ENCODE assay signal across 16 cellular contexts in genomic region chr11:12770435-12770834, GRCh38.
A peak's percentile ranks its signal among the peaks of the same experiment; 100 is the strongest.
DNase-seq lines count a peak whose midpoint lies in the region; ATAC-seq, FAIRE-seq and TF ChIP-seq lines count a peak whose summit lies in the region.
"Had no signal": no experiment of that assay in that cellular context is flagged by ENCODE, and none has a peak within 500 bp of the region (broad histone marks: within the 10 kb centered on the region; RNA-seq: fewer than 3 reads in every experiment).

No MANE protein-coding gene starts in this region.

- WGBS in A549 (ENCODE audit: missing lambda C conversion rate) = 83% methylated on average over 1 of the region's 1 CpG

- peak overlapping the region; percentile 77 for H3K4me2 ChIP-seq in A549
- H3K4me2 ChIP-seq in PC-3 (ENCODE audit: low read length) = peak overlapping the region; percentile 62
- H3K4me2 ChIP-seq in endothelial cell of umbilical vein (ENCODE audit: insufficient read depth, low read length) = no peak overlapping the region
- peak overlapping the region; percentile 41 for H3K4me2 ChIP-seq in osteoblast (ENCODE audit: insufficient read depth, low read length)

- peak overlapping the region; percentile 44 for H3K9ac ChIP-seq in PC-3 (ENCODE audit: low read length)
- no peak overlapping the region for H3K9ac ChIP-seq in endothelial cell of umbilical vein (replicated peaks; ENCODE audit: extremely low read depth, insufficient read depth, low read length)

- H3K4me1 ChIP-seq in A549 = peaks cover 94% of the 10 kb centered on the region
- peaks cover 42% of the 10 kb centered on the region for H3K4me1 ChIP-seq in PC-3 (ENCODE audit: insufficient read depth, low read length)
- H3K4me1 ChIP-seq in endothelial cell of umbilical vein (ENCODE audit: control insufficient read depth, extremely low read depth, insufficient read depth, low read length) = peaks cover 25% of the 10 kb centered on the region
- H3K4me1 ChIP-seq in osteoblast (ENCODE audit: insufficient read depth, low read length) = peaks cover 68% of the 10 kb centered on the region

- H4K20me1 ChIP-seq in PC-3 (ENCODE audit: low read length) (no peaks in the 10 kb centered on the region), endothelial cell of umbilical vein (replicated peaks; ENCODE audit: control insufficient read depth, extremely low read depth, insufficient read depth, low read length) (no peaks in the 10 kb centered on the region), osteoblast (ENCODE audit: insufficient read depth, low read length) (peaks cover 13% of the 10 kb centered on the region)

- H3K27me3 ChIP-seq in PC-3 (ENCODE audit: low read length) (no peaks in the 10 kb centered on the region), endothelial cell of umbilical vein (ENCODE audit: control insufficient read depth in 2 of 2, insufficient read depth in 2 of 2, low read length in 2 of 2) (no peaks in the 10 kb centered on the region), osteoblast (ENCODE audit: insufficient read depth, low read length) (no peaks in the 10 kb centered on the region)

- dilution Hi-C loops in endothelial cell of umbilical vein (cut with MboI; ENCODE audit: extremely low pct_ligation_motif_present, low sequenced_read_pairs) = no loop called here

- TF ChIP-seq CTCF in A549 (IDR thresholded peaks at IDR 0.05) = no peak; the same call in 2 of the 3 replicates
- no peak for TF ChIP-seq CTCF in PC-3 (conservative IDR thresholded peaks at IDR 0.05; ENCODE audit: low read depth, low read length)
- no peak for TF ChIP-seq CTCF in endothelial cell of umbilical vein (IDR thresholded peaks at IDR 0.05; ENCODE audit: extremely low read depth in 1 of 2, insufficient read depth in 1 of 2, low read depth in 1 of 2, low read length in 2 of 2)
- TF ChIP-seq CTCF in osteoblast (IDR thresholded peaks at IDR 0.05; ENCODE audit: extremely low read depth, low read depth, low read length) = no peak

- no peaks in the 10 kb centered on the region for H3K9me1 ChIP-seq in endothelial cell of umbilical vein (replicated peaks; ENCODE audit: control insufficient read depth, extremely low read depth, insufficient read depth, low read length)

- TF ChIP-seq RAD21 in A549 (conservative IDR thresholded peaks at IDR 0.05 in 1 of 2, IDR thresholded peaks at IDR 0.05 in 1 of 2) = no peak

- no peaks in the 10 kb centered on the region for H3K9me3 ChIP-seq in A549
- H3K9me3 ChIP-seq in PC-3 (ENCODE audit: low read length) = no peaks in the 10 kb centered on the region
- no peaks in the 10 kb centered on the region for H3K9me3 ChIP-seq in endothelial cell of umbilical vein (replicated peaks; ENCODE audit: control insufficient read depth, insufficient read depth, low read length)
- H3K9me3 ChIP-seq in osteoblast (ENCODE audit: low read depth, low read length) = no peaks in the 10 kb centered on the region

- FAIRE-seq in A549 (lab: Jason Lieb, UNC) (no peak), endothelial cell of umbilical vein (lab: Jason Lieb, UNC) (no peak)
- FAIRE-seq: GM12878 had no signal

- peaks cover 90% of the 10 kb centered on the region for H3K79me2 ChIP-seq in PC-3 (ENCODE audit: low read length)
- H3K79me2 ChIP-seq in endothelial cell of umbilical vein (ENCODE audit: control insufficient read depth, insufficient read depth, low read length) = peaks cover 34% of the 10 kb centered on the region
- H3K79me2 ChIP-seq in osteoblast (ENCODE audit: insufficient read depth, low read length) = peaks cover 98% of the 10 kb centered on the region

- peak overlapping the region; percentile 86 to 92 for H3K27ac ChIP-seq in A549
- H3K27ac ChIP-seq in PC-3 (ENCODE audit: low read length) = peak overlapping the region; percentile 87
- H3K27ac ChIP-seq in endothelial cell of umbilical vein (ENCODE audit: insufficient read depth, low read depth, low read length) = peak overlapping the region; percentile 39
- H3K27ac ChIP-seq in osteoblast (ENCODE audit: low read depth, low read length) = peak overlapping the region; percentile 88

- H3K9me2 ChIP-seq in PC-3 (replicated peaks; ENCODE audit: low read length) = no peaks in the 10 kb centered on the region

- POLR2A ChIA-PET in A549 (lab: Yijun Ruan, JAX) = interaction anchor here (0.9 to 1.0 kb wide), 3 partner anchors 90 to 97 kb away, joined by 3 to 4 read pairs (median 4); no protein-coding TSS in a partner anchor
- POLR2A ChIA-PET in PC-3 (lab: Charles Lee; ENCODE audit: unreplicated experiment) = interaction anchor here (0.7 kb wide), 1 partner anchor 79 kb away, joined by 5 read pairs; no protein-coding TSS in a partner anchor
- POLR2A ChIA-PET in endothelial cell of umbilical vein (lab: Charles Lee) = no interaction called here

- TF ChIP-seq EP300 in A549 (IDR thresholded peaks at IDR 0.05) = no peak

- no peak overlapping the region for H3K4me3 ChIP-seq in A549
- peak overlapping the region; percentile 5; the same call in 1 of the 2 replicates for H3K4me3 ChIP-seq in PC-3 (ENCODE audit: low read length)
- H3K4me3 ChIP-seq in endothelial cell of umbilical vein (replicated peaks in 1 of 3; ENCODE audit: insufficient read depth in 1 of 3, low read depth in 1 of 3, low read length in 3 of 3) = no peak overlapping the region
- no peak overlapping the region for H3K4me3 ChIP-seq in osteoblast (ENCODE audit: insufficient read depth, low read length)
- H3K4me3 ChIP-seq: GM12878 had no signal

- no peak for ATAC-seq in A549
- ATAC-seq in PC-3 = no peak
- no peak for ATAC-seq in GM18505 (IDR thresholded peaks at IDR 0.05; ENCODE audit: unreplicated experiment)
- ATAC-seq: GM12878 had no signal

- DNase-seq in A549 (ENCODE audit: low read depth in 1 of 2, low spot score in 1 of 2) (no peak), PC-3 (no peak), endothelial cell of umbilical vein (ENCODE audit: low read depth, low spot score) (no peak), osteoblast (ENCODE audit: insufficient read length, low spot score, missing footprints) (no peak), retina (no peak), UCSD-AML1 (lab: John Stamatoyannopoulos, UW; ENCODE audit: unreplicated experiment) (no peak)
- DNase-seq in activated CD4-positive, CD25-positive, alpha-beta regulatory T cell (lab: John Stamatoyannopoulos, UW) = no peak
- DNase-seq: CD4-positive, alpha-beta T cell; Karpas-422; NCI-H187 treated with DMSO at 0.1 percent for 48 hours; NCI-H2171; NCI-H510A; NCI-H82; SIG-M5 had no signal

- H3K36me3 ChIP-seq in PC-3 (ENCODE audit: low read depth, low read length) (peaks cover 12% of the 10 kb centered on the region; the same call in 1 of the 2 replicates), endothelial cell of umbilical vein (ENCODE audit: control insufficient read depth in 2 of 2, extremely low read depth in 1 of 2, insufficient read depth in 2 of 2, low read length in 2 of 2) (no peaks in the 10 kb centered on the region), osteoblast (ENCODE audit: insufficient read depth, low read length) (peaks cover 5% of the 10 kb centered on the region)

- CTCF ChIA-PET in A549 (lab: Yijun Ruan, JAX) = interaction anchor here (0.8 to 2.2 kb wide), 7 partner anchors 10 to 440 kb away, joined by 3 to 6 read pairs (median 3); no protein-coding TSS in a partner anchor
- CTCF ChIA-PET in PC-3 (lab: Charles Lee) = interaction anchor here (0.6 kb wide), 1 partner anchor 23 kb away, joined by 3 read pairs; no protein-coding TSS in a partner anchor
- CTCF ChIA-PET in endothelial cell of umbilical vein (lab: Charles Lee) = interaction anchor here (0.7 to 2.7 kb wide), 7 partner anchors 10 to 118 kb away, joined by 3 to 11 read pairs (median 4); no protein-coding TSS in a partner anchor

- intact Hi-C loops in PC-3 (cut with micrococcal nuclease) = loop anchor here (2.0 to 5.0 kb wide), 2 partner anchors 46 to 78 kb away; no protein-coding TSS in a partner anchor
- intact Hi-C loops in endothelial cell of umbilical vein (cut with micrococcal nuclease) = no loop called here

- TF ChIP-seq POLR2A in A549 (IDR thresholded peaks at IDR 0.05; ENCODE audit: low read length) (no peak), endothelial cell of umbilical vein (IDR thresholded peaks at IDR 0.05; ENCODE audit: low read depth, low read length) (no peak), GM18505 (IDR thresholded peaks at IDR 0.05; ENCODE audit: borderline replicate concordance, extremely low read depth, insufficient read depth, insufficient read length) (no peak)

- BruUV-seq in PC-3 (replicated peaks; lab: Mats Ljungman, UMichigan) = no TSS peak
- BruUV-seq in endothelial cell of umbilical vein (replicated peaks; lab: Mats Ljungman, UMichigan) = no TSS peak

- no peaks in the 10 kb centered on the region for H3F3A ChIP-seq in PC-3 (ENCODE audit: low read length, unreplicated experiment)

- H2AFZ ChIP-seq in PC-3 (ENCODE audit: low read length) (no peak overlapping the region), endothelial cell of umbilical vein (ENCODE audit: low read depth, low read length) (no peak overlapping the region), osteoblast (ENCODE audit: low read length) (no peak overlapping the region)

TF ChIP-seq in A549, 52 proteins besides CTCF, POLR2A, EP300 and RAD21 (continues in another document):
- TF ChIP-seq SMC3 (IDR thresholded peaks at IDR 0.05) (no peak), TP53 (CRISPR knock-in tag; IDR thresholded peaks at IDR 0.05) (0 out of 2 replicates have a peak, but pooled peaks have one; percentile 0), RARB (CRISPR knock-in tag; IDR thresholded peaks at IDR 0.05) (no peak), MYC (IDR thresholded peaks at IDR 0.05; ENCODE audit: borderline replicate concordance, low read length) (no peak), NR3C1 (IDR thresholded peaks at IDR 0.05) (no peak), CHD2 (IDR thresholded peaks at IDR 0.05; ENCODE audit: low read length, partially characterized antibody) (no peak), JUN (IDR thresholded peaks at IDR 0.05) (peak in 1 of 2 experiments; percentile 8; a peak in 1 of 5 replicates), BHLHE40 (IDR thresholded peaks at IDR 0.05; ENCODE audit: low read depth, low read length) (no peak), CBX8 (IDR thresholded peaks at IDR 0.05) (no peak), ESRRA (IDR thresholded peaks at IDR 0.05; ENCODE audit: borderline replicate concordance, low read length) (peak; percentile 95)

TF ChIP-seq in endothelial cell of umbilical vein, 7 proteins besides CTCF, POLR2A, EP300 and RAD21:
- TF ChIP-seq GATA2 (IDR thresholded peaks at IDR 0.05; ENCODE audit: insufficient read depth, insufficient read length, low read depth, low read length) (no peak), POLR2AphosphoS5 (IDR thresholded peaks at IDR 0.05; ENCODE audit: insufficient read depth, low read depth, low read length) (no peak), EZH2 (IDR thresholded peaks at IDR 0.05; ENCODE audit: borderline replicate concordance, low read depth, low read length, severe bottlenecking) (no peak), JUN (IDR thresholded peaks at IDR 0.05; ENCODE audit: borderline replicate concordance, insufficient read depth, insufficient read length, low read depth) (no peak), FOS (IDR thresholded peaks at IDR 0.05; ENCODE audit: borderline replicate concordance, insufficient read depth, low read length) (no peak)

Comparison
In these comparisons a context has a peak if more than half of its experiments do, and no peak if none do; other contexts are left out.
1. H3K27ac ChIP-seq: peak in every context shown above with its lines; median percentile 89 in A549; 88 in osteoblast; 87 in PC-3; 39 in endothelial cell of umbilical vein.